Comparison of ENCODE assay signal across 11 cellular contexts in the genomic region with DNA sequence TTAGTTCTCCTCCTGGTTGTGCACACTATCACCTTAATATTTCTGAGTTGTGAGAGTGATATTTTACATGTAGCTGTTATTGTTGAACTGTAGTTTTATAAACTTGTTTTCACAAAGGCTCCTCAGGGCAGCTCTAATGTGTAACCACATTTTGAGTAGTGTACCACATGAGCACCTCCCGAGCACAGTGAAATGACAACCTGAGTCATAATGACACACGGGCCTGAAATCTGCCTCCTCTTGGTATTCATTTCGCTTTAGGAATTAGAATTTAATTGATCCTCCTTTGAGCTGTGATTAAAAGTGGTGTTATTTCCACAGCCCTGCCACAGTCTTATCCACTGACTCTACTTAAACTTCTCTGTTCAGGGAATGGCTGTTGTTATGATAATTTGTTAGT. TPM values are rescaled to one million over a fixed set of nuclear protein-coding genes. Genes with fewer than 3 reads are reported as not detected.
A peak's percentile ranks its signal among the peaks of the same experiment; 100 is the strongest.
DNase-seq lines count a peak whose midpoint lies in the region; ATAC-seq and TF ChIP-seq lines count a peak whose summit lies in the region.
"Had no signal": no experiment of that assay in that cellular context is flagged by ENCODE, and none has a peak within 500 bp of the region (broad histone marks: within the 10 kb centered on the region; RNA-seq: fewer than 3 reads in every experiment).

No MANE protein-coding gene starts in this region.

- H3K27ac ChIP-seq in VCaP (peak overlapping the region; percentile 97), esophagus muscularis mucosa (replicated peaks in 1 of 4) (no peak overlapping the region)

- peaks cover 65% of the 10 kb centered on the region for H3K36me3 Mint-ChIP-seq in activated T-cell treated with anti-CD3 and anti-CD28 coated beads, Interleukin-2, amount 50 U/mL, for 4 hours (ENCODE audit: insufficient read depth)

- H3K4me1 ChIP-seq in skeletal muscle satellite cell (ENCODE audit: control insufficient read depth, insufficient read depth, low read length), result peaks cover 28% of the 10 kb centered on the region
- H3K4me1 ChIP-seq in esophagus muscularis mucosa, result peaks cover 0 to 22% (median 2%) of the 10 kb centered on the region in 4 donors

- peak overlapping the region; percentile 13 for H3K4me2 ChIP-seq in skeletal muscle satellite cell (ENCODE audit: low read length)

- no peaks in the 10 kb centered on the region for H3K9me3 ChIP-seq in skeletal muscle satellite cell (replicated peaks; ENCODE audit: low read length)
- no peaks in the 10 kb centered on the region for H3K9me3 ChIP-seq in esophagus muscularis mucosa

- H3K9ac ChIP-seq in skeletal muscle satellite cell (ENCODE audit: low read depth, low read length), result peak overlapping the region; percentile 7

- 88% methylated on average over 3 of the region's 3 CpGs for WGBS in esophagus muscularis mucosa

- H3K4me3 Mint-ChIP-seq in activated T-cell treated with anti-CD3 and anti-CD28 coated beads, Interleukin-2, amount 50 U/mL, for 4 hours, result no peak overlapping the region

- peak; percentile 57 to 63 for ATAC-seq in activated T-cell treated with anti-CD3 and anti-CD28 coated beads, Interleukin-2, amount 50 U/mL, for 4 hours
- peak; percentile 38 for ATAC-seq in HG02938 (IDR thresholded peaks at IDR 0.05; ENCODE audit: unreplicated experiment)

- no peak for TF ChIP-seq POLR2A in esophagus muscularis mucosa (IDR thresholded peaks at IDR 0.05; ENCODE audit: low read depth)

- DNase-seq in activated T-cell treated with anti-CD3 and anti-CD28 coated beads, Interleukin-2, amount 50 U/mL, for 4 hours, result no peak
- DNase-seq in activated T-cell treated with anti-CD3 and anti-CD28 coated beads, Interleukin-2, amount 50 U/mL, for 1 hour, result no peak
- DNase-seq in activated gamma-delta T cell treated with Interleukin-2 at 50 U/mL for 16 hours, result no peak
- DNase-seq in NCI-H524 (lab: John Stamatoyannopoulos, UW), result no peak
- no peak for DNase-seq in esophagus muscularis mucosa (ENCODE audit: extremely low spot score)
- DNase-seq: C1 segment of cervical spinal cord had no signal

- peaks cover 55% of the 10 kb centered on the region for H3K36me3 ChIP-seq in skeletal muscle satellite cell (ENCODE audit: insufficient read depth, low read length)
- H3K36me3 ChIP-seq in esophagus muscularis mucosa, result peaks cover 23 to 90% (median 69%) of the 10 kb centered on the region in 4 donors

- intact Hi-C loops in esophagus muscularis mucosa (cut with DNase I), result no loop called here

- no peak for TF ChIP-seq EP300 in esophagus muscularis mucosa (IDR thresholded peaks at IDR 0.05)

- TF ChIP-seq CTCF in VCaP (conservative IDR thresholded peaks at IDR 0.05) (no peak), esophagus muscularis mucosa (IDR thresholded peaks at IDR 0.05) (no peak)

- H3K9me3 Mint-ChIP-seq in activated T-cell treated with anti-CD3 and anti-CD28 coated beads, Interleukin-2, amount 50 U/mL, for 4 hours, result no peaks in the 10 kb centered on the region

- H3K4me3 ChIP-seq in skeletal muscle satellite cell (ENCODE audit: low read length), result no peak overlapping the region
- no peak overlapping the region for H3K4me3 ChIP-seq in esophagus muscularis mucosa

- H3K27me3 Mint-ChIP-seq in activated T-cell treated with anti-CD3 and anti-CD28 coated beads, Interleukin-2, amount 50 U/mL, for 4 hours (ENCODE audit: low read depth), result no peaks in the 10 kb centered on the region

- peaks cover 74% of the 10 kb centered on the region for H3K4me1 Mint-ChIP-seq in activated T-cell treated with anti-CD3 and anti-CD28 coated beads, Interleukin-2, amount 50 U/mL, for 4 hours (ENCODE audit: low read depth)

- H3K27me3 ChIP-seq in skeletal muscle satellite cell (ENCODE audit: control insufficient read depth, insufficient read depth, low read length) (no peaks in the 10 kb centered on the region), esophagus muscularis mucosa (no peaks in the 10 kb centered on the region)

RNA-seq across cellular contexts. Expression of a gene that starts 7.9 kb away (rescaled TPM):
- 10 to 100 TPM; 57.2 to 64.8 (median 57.9) TPM for total RNA-seq in activated T-cell treated with anti-CD3 and anti-CD28 coated beads, Interleukin-2, amount 50 U/mL, for 4 hours
- total RNA-seq in skeletal muscle satellite cell (2012; rRNA removed), result 33.4 and 49.2 TPM in 2 replicates
- 10 to 100 TPM; 22.0 to 34.5 (median 33.8) TPM for total RNA-seq in esophagus muscularis mucosa

RNA-seq across cellular contexts. Expression of a gene that starts 8.0 kb away (rescaled TPM):
- 10 to 100 TPM; 18.2 to 22.5 (median 19.8) TPM for total RNA-seq in activated T-cell treated with anti-CD3 and anti-CD28 coated beads, Interleukin-2, amount 50 U/mL, for 4 hours
- total RNA-seq in skeletal muscle satellite cell (2012; rRNA removed), result 10.0 and 18.8 TPM in 2 replicates
- 10 to 100 TPM in 1 of 4 donors, 1 to 10 TPM in 3; 7.4 to 13.3 (median 8.2) TPM for total RNA-seq in esophagus muscularis mucosa

RNA-seq across cellular contexts. Expression of a gene that starts 25.9 kb away (rescaled TPM):
- not detected for total RNA-seq in activated T-cell treated with anti-CD3 and anti-CD28 coated beads, Interleukin-2, amount 50 U/mL, for 4 hours
- total RNA-seq in skeletal muscle satellite cell (2012; rRNA removed), result not detected in 2 replicates
- under 1 TPM in 1 of 4 donors, not detected in 3; 0.17 TPM for total RNA-seq in esophagus muscularis mucosa
- total RNA-seq: endothelial cell of umbilical vein; T-helper 2 cell treated with Interferon-gamma antibody and Interleukin-4, amounts not matched to agents 100 ng/mL and 5 ng/mL, for 36 hours had no signal
